In genomic region chr20:33636776-33637175, GRCh38 we compare ENCODE assay signal across 24 cellular contexts. TPM values are rescaled to one million over a fixed set of nuclear protein-coding genes. Genes with fewer than 3 reads are reported as not detected.
DNase-seq lines count a peak whose midpoint lies in the region; ATAC-seq and TF ChIP-seq lines count a peak whose summit lies in the region.
"Had no signal": no experiment of that assay in that cellular context is flagged by ENCODE, and none has a peak within 500 bp of the region (broad histone marks: within the 10 kb centered on the region; RNA-seq: fewer than 3 reads in every experiment).

No MANE protein-coding gene starts in this region.

- no peak overlapping the region for H3K9ac ChIP-seq in liver (ENCODE audit: low read depth in 1 of 2, low read length in 2 of 2)

- CTCF ChIA-PET in HEK293 (lab: Yijun Ruan, JAX): no interaction called here

- no peak for ATAC-seq in HG02970 (IDR thresholded peaks at IDR 0.05; ENCODE audit: low FRiP score, unreplicated experiment)
- ATAC-seq: K562 had no signal

- no peaks in the 10 kb centered on the region for H3K4me1 ChIP-seq in HEK293 (ENCODE audit: control insufficient read depth, insufficient read depth, low read length)
- H3K4me1 ChIP-seq in liver (ENCODE audit: control insufficient read depth in 4 of 4, insufficient read depth in 4 of 4, low read length in 3 of 4): peaks cover 0 to 5% (median 0%) of the 10 kb centered on the region in 4 donors
- H3K4me1 ChIP-seq: SJSA1 had no signal

- peaks cover 7 to 50% of the 10 kb centered on the region in 2 experiments; a peak in 2 of 3 replicates for H3K36me3 ChIP-seq in HEK293 (ENCODE audit: control insufficient read depth in 2 of 2, insufficient read depth in 1 of 2, low read length in 2 of 2)
- H3K36me3 ChIP-seq in liver (ENCODE audit: control insufficient read depth in 4 of 4, insufficient read depth in 3 of 4, low read depth in 1 of 4, low read length in 3 of 4): peaks cover 4 to 35% (median 23%) of the 10 kb centered on the region in 4 donors

- POLR2A ChIA-PET in HEK293 (lab: Yijun Ruan, JAX): no interaction called here

- peak; percentile 22 for DNase-seq in activated CD8-positive, alpha-beta memory T cell treated with anti-CD3 and anti-CD28 coated beads, Interleukin-2, amount 50 U/mL, for 48 hours
- DNase-seq in activated CD8-positive, alpha-beta memory T cell treated with anti-CD3 and anti-CD28 coated beads for 24 hours: no peak
- peak; percentile 16 for DNase-seq in ecto neural progenitor cell (ENCODE audit: low spot score)
- no peak for DNase-seq in cerebellar cortex (ENCODE audit: low spot score)
- DNase-seq in NCI-H748 (lab: John Stamatoyannopoulos, UW; ENCODE audit: unreplicated experiment): no peak
- DNase-seq: 8988T, ACHN, BE2C, Kasumi-1, MV-4-11, NCI-H1105, NCI-H1436 treated with DMSO at 0.1 percent for 48 hours, NCI-H1930, NCI-H446 treated with DMSO at 0.1 percent for 48 hours, NCI-H526, Right ventricle myocardium superior had no signal

- H3K4me3 ChIP-seq in HEK293 (ENCODE audit: low read depth, low read length): no peak overlapping the region
- H3K4me3 ChIP-seq in liver (ENCODE audit: low read depth in 1 of 3, low read length in 3 of 3): no peak overlapping the region
- H3K4me3 ChIP-seq: K562, PC-9, SJSA1 had no signal

- TF ChIP-seq CTCF in HEK293 (tag by site-specific recombination; IDR thresholded peaks at IDR 0.05) (no peak), liver (IDR thresholded peaks at IDR 0.05; ENCODE audit: low read depth, low read length, missing input control) (no peak)

- H3K27me3 ChIP-seq in liver (ENCODE audit: control insufficient read depth in 4 of 4, insufficient read depth in 4 of 4, low read length in 3 of 4): no peaks in the 10 kb centered on the region
- H3K27me3 ChIP-seq: BE2C, SJSA1 had no signal

- WGBS in liver: 38% methylated on average over 1 of the region's 1 CpG

- no peaks in the 10 kb centered on the region for H3K9me3 ChIP-seq in HEK293 (ENCODE audit: control insufficient read depth, insufficient read depth, low read depth, low read length)
- no peaks in the 10 kb centered on the region for H3K9me3 ChIP-seq in liver (ENCODE audit: control insufficient read depth in 4 of 4, low read length in 3 of 4)
- H3K9me3 ChIP-seq: BE2C, SJSA1 had no signal

- TF ChIP-seq RAD21 in liver (IDR thresholded peaks at IDR 0.05): peak in 1 of 2 donors; percentile 32

- H3K27ac ChIP-seq in HEK293 (ENCODE audit: extremely low read depth, low read depth, low read length): no peak overlapping the region
- H3K27ac ChIP-seq in liver (ENCODE audit: low read depth in 1 of 2, low read length in 2 of 2): peak overlapping the region in 1 of 2 donors; percentile 46
- H3K27ac ChIP-seq: PC-9, SJSA1 had no signal

TF ChIP-seq in HEK293, 187 proteins besides CTCF, POLR2A, EP300 and RAD21:
- TF ChIP-seq ZNF670 (tag by site-specific recombination; IDR thresholded peaks at IDR 0.05; ENCODE audit: low read depth) (no peak), ZBTB20 (tag by site-specific recombination; IDR thresholded peaks at IDR 0.05) (no peak), SCRT2 (tag by site-specific recombination; IDR thresholded peaks at IDR 0.05) (peak; percentile 84), SETDB1 (IDR thresholded peaks at IDR 0.05; ENCODE audit: insufficient read length, low read length) (no peak), PRDM1 (tag by site-specific recombination; IDR thresholded peaks at IDR 0.05) (0 out of 2 replicates have a peak, but pooled peaks have one; percentile 18), SP3 (tag by site-specific recombination; IDR thresholded peaks at IDR 0.05) (no peak), ZNF302 (tag by site-specific recombination; IDR thresholded peaks at IDR 0.05; ENCODE audit: low read depth) (no peak)
TF ChIP-seq in HEK293: peak in this region for 2.

TF ChIP-seq in liver, 16 proteins besides CTCF, POLR2A, EP300 and RAD21:
- TF ChIP-seq RXRA (IDR thresholded peaks at IDR 0.05) (peak; percentile 16 to 53), JUND (IDR thresholded peaks at IDR 0.05) (no peak), HNF4A (conservative IDR thresholded peaks at IDR 0.05) (peak; percentile 14 to 52), FOXA2 (IDR thresholded peaks at IDR 0.05) (peak; percentile 52)
- TF ChIP-seq, protein P1, sequence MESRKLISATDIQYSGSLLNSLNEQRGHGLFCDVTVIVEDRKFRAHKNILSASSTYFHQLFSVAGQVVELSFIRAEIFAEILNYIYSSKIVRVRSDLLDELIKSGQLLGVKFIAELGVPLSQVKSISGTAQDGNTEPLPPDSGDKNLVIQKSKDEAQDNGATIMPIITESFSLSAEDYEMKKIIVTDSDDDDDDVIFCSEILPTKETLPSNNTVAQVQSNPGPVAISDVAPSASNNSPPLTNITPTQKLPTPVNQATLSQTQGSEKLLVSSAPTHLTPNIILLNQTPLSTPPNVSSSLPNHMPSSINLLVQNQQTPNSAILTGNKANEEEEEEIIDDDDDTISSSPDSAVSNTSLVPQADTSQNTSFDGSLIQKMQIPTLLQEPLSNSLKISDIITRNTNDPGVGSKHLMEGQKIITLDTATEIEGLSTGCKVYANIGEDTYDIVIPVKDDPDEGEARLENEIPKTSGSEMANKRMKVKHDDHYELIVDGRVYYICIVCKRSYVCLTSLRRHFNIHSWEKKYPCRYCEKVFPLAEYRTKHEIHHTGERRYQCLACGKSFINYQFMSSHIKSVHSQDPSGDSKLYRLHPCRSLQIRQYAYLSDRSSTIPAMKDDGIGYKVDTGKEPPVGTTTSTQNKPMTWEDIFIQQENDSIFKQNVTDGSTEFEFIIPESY (IDR thresholded peaks at IDR 0.05): no peak

RNA-seq across cellular contexts. Expression of gene C20orf144, which starts 25.4 kb away (rescaled TPM):
- total RNA-seq in liver: not detected
- not detected for polyA plus RNA-seq in liver
- total RNA-seq: Right ventricle myocardium superior had no signal

RNA-seq across cellular contexts. Expression of gene ACTL10, which starts 30.0 kb away (rescaled TPM):
- total RNA-seq in liver: under 1 TPM; 0.33 to 0.50 TPM
- under 1 TPM; 0.10 to 0.37 TPM for polyA plus RNA-seq in liver
- total RNA-seq: M059J, RPMI7951, SJSA1 had no signal

RNA-seq across cellular contexts. Expression of gene NECAB3, which starts 37.5 kb away (rescaled TPM):
- 10 to 100 TPM; 11.0 to 14.8 TPM for total RNA-seq in liver
- 10 to 100 TPM; 10.5 to 11.2 TPM for polyA plus RNA-seq in liver

RNA-seq across cellular contexts. Expression of gene E2F1, which starts 49.4 kb away (rescaled TPM):
- total RNA-seq in liver: 10 to 100 TPM in 1 of 2 donors, under 1 TPM in 1; 0.17 to 11.0 TPM
- 1 to 10 TPM in 1 of 2 donors, under 1 TPM in 1; 0.10 to 1.6 TPM for polyA plus RNA-seq in liver

Comparison
In these comparisons a context has a peak if more than half of its experiments do, and no peak if none do; other contexts are left out.
1. DNase-seq: peak in activated CD8-positive, alpha-beta memory T cell treated with anti-CD3 and anti-CD28 coated beads, Interleukin-2, amount 50 U/mL, for 48 hours (single experiment) and ecto neural progenitor cell (single experiment); none in activated CD8-positive, alpha-beta memory T cell treated with anti-CD3 and anti-CD28 coated beads for 24 hours (single experiment), cerebellar cortex (single experiment) and NCI-H748 (single experiment).